ENCODE assay signal across 18 cellular contexts in genomic region chr3:123446210-123446609, GRCh38. TPM values are rescaled to one million over a fixed set of nuclear protein-coding genes. Genes with fewer than 3 reads are reported as not detected.
DNase-seq lines count a peak whose midpoint lies in the region; ATAC-seq, FAIRE-seq and TF ChIP-seq lines count a peak whose summit lies in the region.
"Had no signal": no experiment of that assay in that cellular context is flagged by ENCODE, and none has a peak within 500 bp of the region (broad histone marks: within the 10 kb centered on the region; RNA-seq: fewer than 3 reads in every experiment).

No MANE protein-coding gene starts in this region.

- 61 to 88% (median 79%) methylated on average over 2 of the region's 2 CpGs for WGBS in spleen, 5 donors
- WGBS in HepG2 (ENCODE audit: low lambda C conversion rate): 49% methylated on average over 2 of the region's 2 CpGs

- no peaks in the 10 kb centered on the region for H3K36me3 ChIP-seq in CD8-positive, alpha-beta T cell (ENCODE audit: insufficient read depth, low read length)
- H3K36me3 ChIP-seq in astrocyte (ENCODE audit: insufficient read depth, low read length): no peaks in the 10 kb centered on the region
- no peaks in the 10 kb centered on the region for H3K36me3 ChIP-seq in spleen
- no peaks in the 10 kb centered on the region for H3K36me3 ChIP-seq in HepG2 (replicated peaks in 1 of 2; ENCODE audit: control insufficient read depth in 1 of 2, insufficient read depth in 2 of 2, low read length in 2 of 2)
- H3K36me3 ChIP-seq in PC-9 (ENCODE audit: low read depth): no peaks in the 10 kb centered on the region
- H3K36me3 ChIP-seq: pancreas had no signal

- no peak overlapping the region for H3K27ac Mint-ChIP-seq in CD8-positive, alpha-beta T cell
- no peak overlapping the region for H3K27ac Mint-ChIP-seq in astrocyte (ENCODE audit: unreplicated experiment)
- H3K27ac Mint-ChIP-seq: HFFc6; memory B cell; stimulated activated naive CD8-positive, alpha-beta T cell treated with anti-CD3 and anti-CD28 coated beads, Interleukin-15, Interleukin-2, amounts not matched to agents 100 ng/mL and 50 ng/mL, for 24 hours had no signal

- H3F3A ChIP-seq in PC-9 (ENCODE audit: insufficient read depth, low read depth): no peaks in the 10 kb centered on the region

- no peaks in the 10 kb centered on the region for H3K36me3 Mint-ChIP-seq in CD8-positive, alpha-beta T cell
- no peaks in the 10 kb centered on the region for H3K36me3 Mint-ChIP-seq in astrocyte (ENCODE audit: low read depth, unreplicated experiment)
- H3K36me3 Mint-ChIP-seq: IgD-negative memory B cell, memory B cell had no signal

- H3K4me1 ChIP-seq in CD8-positive, alpha-beta T cell (ENCODE audit: insufficient read depth, low read length): no peaks in the 10 kb centered on the region
- H3K4me1 ChIP-seq in astrocyte (ENCODE audit: insufficient read depth, low read length) (no peaks in the 10 kb centered on the region), spleen (peaks cover 0 to 28% (median 22%) of the 10 kb centered on the region in 6 donors), HepG2 (ENCODE audit: insufficient read depth, low read length) (peaks cover 15% of the 10 kb centered on the region), PC-9 (replicated peaks; ENCODE audit: insufficient read depth) (0 out of 2 replicates have a peak, but pooled peaks cover 5% of the 10 kb centered on the region)
- H3K4me1 ChIP-seq: pancreas had no signal

- TF ChIP-seq CTCF in CD8-positive, alpha-beta T cell (IDR thresholded peaks at IDR 0.05): no peak
- TF ChIP-seq CTCF in astrocyte (IDR thresholded peaks at IDR 0.05; ENCODE audit: insufficient read depth, low read depth, low read length) (no peak), spleen (IDR thresholded peaks at IDR 0.05 in 8 of 11, conservative IDR thresholded peaks at IDR 0.05 in 3 of 11) (no peak), HepG2 (CRISPR knock-in tag; IDR thresholded peaks at IDR 0.05) (no peak), PC-9 (conservative IDR thresholded peaks at IDR 0.05) (no peak)

- peaks cover 62% of the 10 kb centered on the region for H3K27me3 Mint-ChIP-seq in CD8-positive, alpha-beta T cell (ENCODE audit: low read depth)
- H3K27me3 Mint-ChIP-seq in astrocyte (ENCODE audit: low read depth, unreplicated experiment): peaks cover 70% of the 10 kb centered on the region

- H3K4me3 Mint-ChIP-seq in CD8-positive, alpha-beta T cell: peak overlapping the region; percentile 46
- peak overlapping the region; percentile 36 for H3K4me3 Mint-ChIP-seq in astrocyte (ENCODE audit: unreplicated experiment)
- H3K4me3 Mint-ChIP-seq: HFFc6 had no signal

- H3K9me3 ChIP-seq in CD8-positive, alpha-beta T cell (ENCODE audit: low read length): no peaks in the 10 kb centered on the region
- H3K9me3 ChIP-seq in astrocyte (ENCODE audit: insufficient read depth, low read depth, low read length): no peaks in the 10 kb centered on the region
- H3K9me3 ChIP-seq in spleen: no peaks in the 10 kb centered on the region
- no peaks in the 10 kb centered on the region for H3K9me3 ChIP-seq in HepG2 (ENCODE audit: low read length)
- no peaks in the 10 kb centered on the region for H3K9me3 ChIP-seq in PC-9 (ENCODE audit: insufficient read depth, low read depth)
- H3K9me3 ChIP-seq: pancreas had no signal

- CTCF ChIA-PET in CD8-positive, alpha-beta T cell (lab: Charles Lee): interaction anchor here (1.5 to 1.9 kb wide), 2 partner anchors 113 to 114 kb away, joined by 6 to 8 read pairs; no protein-coding TSS in a partner anchor
- CTCF ChIA-PET in HepG2 (lab: Yijun Ruan, JAX; ENCODE audit: low intra/inter-chr PET ratio, low total read pairs): no interaction called here
- CTCF ChIA-PET in PC-9 (lab: Charles Lee): no interaction called here

- no peak overlapping the region for H3K4me2 ChIP-seq in astrocyte (ENCODE audit: low read length)
- H3K4me2 ChIP-seq in HepG2 (ENCODE audit: low read depth, low read length): no peak overlapping the region
- no peak overlapping the region for H3K4me2 ChIP-seq in PC-9

- BruUV-seq in HepG2 (replicated peaks; lab: Mats Ljungman, UMichigan) (no TSS peak), PC-9 (replicated peaks; lab: Mats Ljungman, UMichigan) (no TSS peak)

- H3K79me2 ChIP-seq in astrocyte (ENCODE audit: insufficient read depth, low read length) (no peaks in the 10 kb centered on the region), HepG2 (ENCODE audit: insufficient read depth, low read length) (no peaks in the 10 kb centered on the region), PC-9 (ENCODE audit: low read depth) (no peaks in the 10 kb centered on the region)

- TF ChIP-seq POLR2A in spleen (IDR thresholded peaks at IDR 0.05) (no peak), HepG2 (IDR thresholded peaks at IDR 0.05; ENCODE audit: insufficient read depth in 1 of 2, low read depth in 2 of 2, low read length in 2 of 2) (no peak)

- H3K27me3 ChIP-seq in CD8-positive, alpha-beta T cell (ENCODE audit: insufficient read depth, low read length): peaks cover 22% of the 10 kb centered on the region
- H3K27me3 ChIP-seq in astrocyte (ENCODE audit: insufficient read depth, low read length) (peaks cover 54% of the 10 kb centered on the region), layer of hippocampus (ENCODE audit: control insufficient read depth, insufficient read depth, low read length) (peaks cover 2% of the 10 kb centered on the region), spleen (replicated peaks in 1 of 7) (peaks cover 0 to 87% (median 43%) of the 10 kb centered on the region in 7 donors), HepG2 (ENCODE audit: control insufficient read depth in 1 of 2, insufficient read depth in 2 of 2, low read length in 2 of 2) (peaks cover 0 to 38% of the 10 kb centered on the region in 2 experiments; a peak in 4 of 5 replicates), PC-9 (ENCODE audit: insufficient read depth, low read depth) (no peaks in the 10 kb centered on the region)

- FAIRE-seq in astrocyte (lab: Jason Lieb, UNC): no peak
- no peak for FAIRE-seq in HepG2 (lab: Jason Lieb, UNC)
- FAIRE-seq: pancreas had no signal

- intact Hi-C loops in CD8-positive, alpha-beta T cell (cut with DNase I, micrococcal nuclease): loop anchor here in 1 of 2 experiments (5.0 kb wide), 1 partner anchor 1899 kb away; the partner anchor contains the start of gene POLQ
- intact Hi-C loops in spleen (cut with DNase I; ENCODE audit: low total_unique reads) (no loop called here), HepG2 (cut with micrococcal nuclease; ENCODE audit: unreplicated experiment) (no loop called here), PC-9 (cut with micrococcal nuclease; ENCODE audit: unreplicated experiment) (no loop called here)

- no peaks in the 10 kb centered on the region for H3K9me3 Mint-ChIP-seq in CD8-positive, alpha-beta T cell
- peaks cover 3% of the 10 kb centered on the region for H3K9me3 Mint-ChIP-seq in astrocyte (ENCODE audit: unreplicated experiment)
- H3K9me3 Mint-ChIP-seq: HFFc6; memory B cell; stimulated activated naive CD8-positive, alpha-beta T cell treated with anti-CD3 and anti-CD28 coated beads, Interleukin-15, Interleukin-2, amounts not matched to agents 100 ng/mL and 50 ng/mL, for 24 hours had no signal

- H2AFZ ChIP-seq in astrocyte (ENCODE audit: low read depth, low read length): no peak overlapping the region
- no peak overlapping the region for H2AFZ ChIP-seq in HepG2 (ENCODE audit: low read length)
- H2AFZ ChIP-seq in PC-9: no peak overlapping the region

- H3K4me1 Mint-ChIP-seq in CD8-positive, alpha-beta T cell (ENCODE audit: low read depth): peaks cover 5% of the 10 kb centered on the region
- H3K4me1 Mint-ChIP-seq in astrocyte (ENCODE audit: low read depth, unreplicated experiment): no peaks in the 10 kb centered on the region
- H3K4me1 Mint-ChIP-seq: memory B cell had no signal

- in situ Hi-C loops in HepG2 (cut with HindIII; ENCODE audit: extremely low pct_ligation_motif_present, low pct_unique_long_range_greater_than_20kb): no loop called here

- H3K4me3 ChIP-seq in CD8-positive, alpha-beta T cell (ENCODE audit: low read depth, low read length): no peak overlapping the region
- no peak overlapping the region for H3K4me3 ChIP-seq in astrocyte (ENCODE audit: insufficient read depth, low read depth, low read length)
- peak overlapping the region in 5 of 8 donors; percentile 27 to 73 (median 59) for H3K4me3 ChIP-seq in spleen
- H3K4me3 ChIP-seq in HepG2 (replicated peaks in 1 of 3; ENCODE audit: insufficient read depth in 1 of 3, low read depth in 2 of 3, low read length in 3 of 3): no peak overlapping the region
- H3K4me3 ChIP-seq in PC-9: no peak overlapping the region

- no peaks in the 10 kb centered on the region for H3K9me2 ChIP-seq in PC-9 (ENCODE audit: insufficient read depth)

- TF ChIP-seq RAD21 in HepG2 (CRISPR knock-in tag; IDR thresholded peaks at IDR 0.05): no peak

- H3K9ac ChIP-seq in astrocyte (ENCODE audit: low read length): no peak overlapping the region
- no peak overlapping the region for H3K9ac ChIP-seq in HepG2 (ENCODE audit: insufficient read depth, low read depth, low read length)

- H4K20me1 ChIP-seq in astrocyte (ENCODE audit: insufficient read depth, low read length): peaks cover 5% of the 10 kb centered on the region
- H4K20me1 ChIP-seq in HepG2 (ENCODE audit: insufficient read depth, low read length): no peaks in the 10 kb centered on the region
- H4K20me1 ChIP-seq in PC-9 (ENCODE audit: insufficient read depth): no peaks in the 10 kb centered on the region

- POLR2A ChIA-PET in CD8-positive, alpha-beta T cell (lab: Charles Lee): no interaction called here
- POLR2A ChIA-PET in HepG2 (lab: Yijun Ruan, JAX) (no interaction called here), PC-9 (lab: Charles Lee; ENCODE audit: unreplicated experiment) (no interaction called here)

- ATAC-seq in CD8-positive, alpha-beta T cell: no peak
- ATAC-seq in HepG2 (no peak), GM21447 (IDR thresholded peaks at IDR 0.05; ENCODE audit: unreplicated experiment) (no peak)
- ATAC-seq: pancreas had no signal

- no peak for TF ChIP-seq EP300 in HepG2 (IDR thresholded peaks at IDR 0.05; ENCODE audit: low read depth in 2 of 2, low read length in 2 of 2)
- TF ChIP-seq EP300 in HepG2 (CRISPR knock-in tag; IDR thresholded peaks at IDR 0.05; ENCODE audit: borderline replicate concordance): no peak

- H3K27ac ChIP-seq in CD8-positive, alpha-beta T cell (ENCODE audit: low read depth, low read length): no peak overlapping the region
- H3K27ac ChIP-seq in astrocyte (ENCODE audit: low read depth, low read length) (no peak overlapping the region), layer of hippocampus (ENCODE audit: low read depth, low read length) (peak overlapping the region; percentile 81), spleen (peak overlapping the region in 3 of 8 donors; percentile 58 to 80 (median 78)), HepG2 (ENCODE audit: extremely low read length, insufficient read depth, low read length) (no peak overlapping the region), PC-9 (no peak overlapping the region)

- no peak for DNase-seq in CD8-positive, alpha-beta T cell
- DNase-seq in astrocyte (ENCODE audit: low read depth): no peak
- DNase-seq in spleen: peak; percentile 22
- DNase-seq in HK-2 (ENCODE audit: unreplicated experiment): no peak
- no peak for DNase-seq in HepG2 (ENCODE audit: low spot score)
- no peak for DNase-seq in PC-9
- DNase-seq: activated CD4-positive, CD25-positive, alpha-beta regulatory T cell treated with anti-CD3 and anti-CD28 coated beads, Interleukin-2, amount 50 U/mL, for 72 hours; activated gamma-delta T cell; HFFc6; NCI-H2107; pancreas; stimulated activated CD4-positive, alpha-beta T cell treated with anti-CD3 and anti-CD28 coated beads, Interleukin-12 subunit alpha, Interleukin-12 subunit beta, amount 100 ng/mL, for 4 hours had no signal

RNA-seq across cellular contexts. Expression of gene ADCY5, which starts 2.7 kb away (rescaled TPM):
- total RNA-seq in CD8-positive, alpha-beta T cell: not detected
- total RNA-seq in astrocyte (1.2 and 1.5 TPM in 2 replicates), spleen (10 to 100 TPM in 6 of 7 donors, 1 to 10 TPM in 1; 9.5 to 20.6 (median 13.8) TPM), HepG2 (2016; rRNA removed; fragmentation: Illumina TruSeq; extraction: Trizol) (not detected in 2 replicates), PC-9 (2021) (0.24 TPM in 1 of 2 replicates, not detected in the other)
- polyA plus RNA-seq in spleen (1 to 10 TPM; 1.7 to 3.7 (median 2.0) TPM), HepG2 (2011; rRNA removed) (not detected in 2 replicates)
- not detected in 2 replicates for total RNA-seq in HepG2 (2016; cell fraction: cytosol; rRNA removed; fragmentation: Illumina TruSeq; extraction: Trizol; ENCODE audit: low read depth)
- not detected in 2 replicates for total RNA-seq in HepG2 (2016; cell fraction: insoluble cytoplasmic fraction; rRNA removed; fragmentation: Illumina TruSeq; extraction: Trizol)
- total RNA-seq in HepG2 (2016; cell fraction: membrane; rRNA removed; fragmentation: Illumina TruSeq; extraction: Trizol): not detected in 2 replicates
- total RNA-seq in HepG2 (2016; cell fraction: nucleus; rRNA removed; fragmentation: Illumina TruSeq; extraction: Trizol): not detected in 2 replicates
- not detected in 2 replicates for polyA plus RNA-seq in HepG2 (2011; cell fraction: cytosol; rRNA removed)
- polyA plus RNA-seq in HepG2 (2011; cell fraction: nucleus; rRNA removed): 0.12 TPM in 1 of 2 replicates, not detected in the other
- polyA plus RNA-seq in HepG2 (2012): 0.04 and 0.05 TPM in 2 replicates
- polyA plus RNA-seq in HepG2 (2016; cell fraction: cytosol; fragmentation: Illumina TruSeq; extraction: Trizol; ENCODE audit: low read depth): not detected in 2 replicates
- polyA plus RNA-seq in HepG2 (2016; cell fraction: insoluble cytoplasmic fraction; fragmentation: Illumina TruSeq; extraction: Trizol; ENCODE audit: low read depth): 0.17 TPM in 1 of 2 replicates, not detected in the other
- polyA plus RNA-seq in HepG2 (2016; cell fraction: membrane; fragmentation: Illumina TruSeq; extraction: Trizol; ENCODE audit: low read depth): not detected in 2 replicates
- polyA plus RNA-seq in HepG2 (2016; cell fraction: nucleus; fragmentation: Illumina TruSeq; extraction: Trizol; ENCODE audit: insufficient read depth, low read depth): not detected in 2 replicates
- 0.82 TPM in 1 of 2 replicates, not detected in the other for polyA minus RNA-seq in HepG2 (2011; rRNA and poly(A)+ RNA removed; ENCODE audit: low replicate concordance)
- not detected in 2 replicates for polyA minus RNA-seq in HepG2 (2011; cell fraction: cytosol; rRNA and poly(A)+ RNA removed)
- polyA minus RNA-seq in HepG2 (2011; cell fraction: nucleus; rRNA and poly(A)+ RNA removed): not detected in 2 replicates
- total RNA-seq: T-helper 1 cell treated with Interleukin-12 subunit alpha and Interleukin-12 subunit beta and Interleukin-4 antibody, amounts not matched to agents 30 ng/mL and 1 ng/mL, for 36 hours had no signal
- polyA plus RNA-seq: IgD-negative memory B cell had no signal

Comparison
In these comparisons a context has a peak if more than half of its experiments do, and no peak if none do; other contexts are left out.
1. H3K4me3 ChIP-seq: peak in spleen (5 of 8); none in CD8-positive, alpha-beta T cell (single experiment), astrocyte (single experiment), HepG2 (0 of 3) and PC-9 (single experiment).